In genomic region chr2:56464613-56465012, GRCh38 we compare ENCODE assay signal across 16 cellular contexts.
DNase-seq lines count a peak whose midpoint lies in the region; ATAC-seq lines count a peak whose summit lies in the region.
"Had no signal": no experiment of that assay in that cellular context is flagged by ENCODE, and none has a peak within 500 bp of the region (broad histone marks: within the 10 kb centered on the region; RNA-seq: fewer than 3 reads in every experiment).

No MANE protein-coding gene starts in this region.

- peaks cover 5% of the 10 kb centered on the region; the same call in 1 of the 2 replicates for H3K4me1 ChIP-seq in GM23248 (ENCODE audit: insufficient read depth)
- peaks cover 18% of the 10 kb centered on the region for H3K4me1 ChIP-seq in adipocyte (ENCODE audit: control insufficient read depth, insufficient read depth, low read length)
- H3K4me1 ChIP-seq: BLaER1 treated with 17β-estradiol and CSF1 and Interleukin-3, amounts not matched to agents 10 nM and 100 nM had no signal

- no peaks in the 10 kb centered on the region for H3K27me3 Mint-ChIP-seq in T-helper 2 cell treated with Interferon-gamma antibody and Interleukin-4, amounts not matched to agents 5 μg/mL and 100 μg/mL, for 36 hours (ENCODE audit: low read depth)

- no peak overlapping the region for H3K4me3 Mint-ChIP-seq in T-helper 2 cell treated with Interferon-gamma antibody and Interleukin-4, amounts not matched to agents 5 μg/mL and 100 μg/mL, for 36 hours

- no peaks in the 10 kb centered on the region for H3K9me3 Mint-ChIP-seq in T-helper 2 cell treated with Interferon-gamma antibody and Interleukin-4, amounts not matched to agents 5 μg/mL and 100 μg/mL, for 36 hours

- H2AFZ ChIP-seq in GM23248: no peak overlapping the region

- no peaks in the 10 kb centered on the region for H3K79me2 ChIP-seq in GM23248 (ENCODE audit: insufficient read depth)

- no peaks in the 10 kb centered on the region for H3K9me2 ChIP-seq in GM23248 (ENCODE audit: insufficient read depth)

- ATAC-seq in GM19035 (IDR thresholded peaks at IDR 0.05; ENCODE audit: unreplicated experiment): no peak

- H3K4me3 ChIP-seq in GM23248 (no peak overlapping the region), adipocyte (ENCODE audit: low read length) (peak overlapping the region; percentile 29), skeletal muscle cell (ENCODE audit: low read depth, low read length) (no peak overlapping the region)
- H3K4me3 ChIP-seq: BLaER1 treated with 17β-estradiol and CSF1 and Interleukin-3, amounts not matched to agents 10 nM and 100 nM; SJCRH30 had no signal

- H3K9me3 ChIP-seq in GM23248 (ENCODE audit: low read depth) (no peaks in the 10 kb centered on the region), adipocyte (ENCODE audit: control insufficient read depth, low read length) (no peaks in the 10 kb centered on the region)
- H3K9me3 ChIP-seq: SJCRH30 had no signal

- no peaks in the 10 kb centered on the region for H4K20me1 ChIP-seq in GM23248 (ENCODE audit: insufficient read depth)
- H4K20me1 ChIP-seq: BLaER1 treated with 17β-estradiol and CSF1 and Interleukin-3, amounts not matched to agents 10 nM and 100 nM had no signal

- no peaks in the 10 kb centered on the region for H3K27me3 ChIP-seq in GM23248 (replicated peaks; ENCODE audit: insufficient read depth)
- no peaks in the 10 kb centered on the region for H3K27me3 ChIP-seq in adipocyte (replicated peaks; ENCODE audit: control insufficient read depth, insufficient read depth, low read length)
- H3K27me3 ChIP-seq: BLaER1 treated with 17β-estradiol and CSF1 and Interleukin-3, amounts not matched to agents 10 nM and 100 nM; SJCRH30 had no signal

- no peak overlapping the region for H3K4me2 ChIP-seq in GM23248 (ENCODE audit: unreplicated experiment)
- H3K4me2 ChIP-seq: BLaER1 treated with 17β-estradiol and CSF1 and Interleukin-3, amounts not matched to agents 10 nM and 100 nM had no signal

- 24 to 25% methylated on average over 2 of the region's 2 CpGs for WGBS in GM23248 (ENCODE audit: low coverage in 1 of 2, low lambda C conversion rate in 2 of 2, missing lambda C conversion rate in 2 of 2), 2 experiments

- in situ Hi-C loops in GM23248 (cut with MboI): no loop called here

- no peaks in the 10 kb centered on the region for H3K36me3 Mint-ChIP-seq in T-helper 2 cell treated with Interferon-gamma antibody and Interleukin-4, amounts not matched to agents 5 μg/mL and 100 μg/mL, for 36 hours (ENCODE audit: low read depth)

- no peak overlapping the region for H3K27ac Mint-ChIP-seq in T-helper 2 cell treated with Interferon-gamma antibody and Interleukin-4, amounts not matched to agents 5 μg/mL and 100 μg/mL, for 36 hours

- no peaks in the 10 kb centered on the region for H3K4me1 Mint-ChIP-seq in T-helper 2 cell treated with Interferon-gamma antibody and Interleukin-4, amounts not matched to agents 5 μg/mL and 100 μg/mL, for 36 hours (ENCODE audit: low read depth)

- no peaks in the 10 kb centered on the region for H3K36me3 ChIP-seq in GM23248 (ENCODE audit: low read depth)
- no peaks in the 10 kb centered on the region for H3K36me3 ChIP-seq in adipocyte (ENCODE audit: control insufficient read depth, insufficient read depth, low read length, severe bottlenecking)
- H3K36me3 ChIP-seq: BLaER1 treated with 17β-estradiol and CSF1 and Interleukin-3, amounts not matched to agents 10 nM and 100 nM; SJCRH30 had no signal

- H3K9ac ChIP-seq in GM23248: no peak overlapping the region
- peak overlapping the region; percentile 6 for H3K9ac ChIP-seq in adipocyte (ENCODE audit: low read length)
- H3K9ac ChIP-seq: BLaER1 treated with 17β-estradiol and CSF1 and Interleukin-3, amounts not matched to agents 10 nM and 100 nM had no signal

- H3K27ac ChIP-seq in GM23248: peak overlapping the region; percentile 40; the same call in 1 of the 2 replicates
- H3K27ac ChIP-seq: BLaER1 treated with 17β-estradiol and CSF1 and Interleukin-3, amounts not matched to agents 10 nM and 100 nM; SJCRH30 had no signal

- DNase-seq in GM23248 (peak; percentile 61), adipocyte (ENCODE audit: low read depth) (peak; percentile 89), fibroblast of peridontal ligament (ENCODE audit: extremely low read depth) (peak; percentile 23), skeletal muscle cell (ENCODE audit: low read depth) (peak; percentile 65), globus pallidus (ENCODE audit: low spot score) (no peak)
- no peak for DNase-seq in activated CD8-positive, alpha-beta memory T cell treated with anti-CD3 and anti-CD28 coated beads, Interleukin-2, amount 50 U/mL, for 4 hours
- no peak for DNase-seq in T-helper 2 cell treated with Interferon-gamma antibody and Interleukin-4, amounts not matched to agents 5 μg/mL and 100 μg/mL, for 36 hours (ENCODE audit: low spot score)
- DNase-seq: DMS79 treated with DMSO at 0.1 percent for 48 hours, Karpas-422, NCI-H1417 treated with DMSO at 0.1 percent for 48 hours, NCI-H187 treated with DMSO at 0.1 percent for 48 hours, NCI-H2227 treated with DMSO at 0.1 percent for 48 hours, NCI-H524 treated with DMSO at 0.1 percent for 48 hours, SJCRH30 had no signal

- no peaks in the 10 kb centered on the region for H3F3A ChIP-seq in GM23248 (ENCODE audit: insufficient read depth)

Comparison
In these comparisons a context has a peak if more than half of its experiments do, and no peak if none do; other contexts are left out.
1. DNase-seq: peak in GM23248 (single experiment), adipocyte (single experiment), fibroblast of peridontal ligament (single experiment) and skeletal muscle cell (single experiment); none in activated CD8-positive, alpha-beta memory T cell treated with anti-CD3 and anti-CD28 coated beads, Interleukin-2, amount 50 U/mL, for 4 hours (single experiment), globus pallidus (single experiment) and T-helper 2 cell treated with Interferon-gamma antibody and Interleukin-4, amounts not matched to agents 5 μg/mL and 100 μg/mL, for 36 hours (single experiment).